ENCODE assay signal across 21 cellular contexts in the genomic region with DNA sequence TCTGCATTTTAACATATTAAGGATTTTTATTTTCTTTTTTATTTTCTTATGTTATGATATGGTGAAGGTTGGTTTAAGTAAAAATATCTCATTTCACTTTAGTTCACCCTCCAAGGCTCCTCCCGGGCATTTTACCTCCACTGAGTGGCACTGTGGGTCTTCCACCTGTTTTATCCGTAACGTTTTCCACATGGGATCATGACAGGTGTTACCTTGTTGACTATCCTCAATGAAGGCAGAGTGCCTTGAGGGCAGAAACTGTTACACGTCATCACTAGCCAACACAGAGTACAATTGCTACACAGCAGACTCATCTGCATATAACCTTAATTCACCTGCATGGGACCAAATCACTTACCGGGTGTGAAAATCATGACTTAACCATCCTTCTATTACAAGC.
A peak's percentile ranks its signal among the peaks of the same experiment; 100 is the strongest.
DNase-seq lines count a peak whose midpoint lies in the region; ATAC-seq, FAIRE-seq and TF ChIP-seq lines count a peak whose summit lies in the region.
"Had no signal": no experiment of that assay in that cellular context is flagged by ENCODE, and none has a peak within 500 bp of the region (broad histone marks: within the 10 kb centered on the region; RNA-seq: fewer than 3 reads in every experiment).

No MANE protein-coding gene starts in this region.

- TF ChIP-seq RAD21 in HepG2 (CRISPR knock-in tag; IDR thresholded peaks at IDR 0.05), result no peak

- TF ChIP-seq POLR2A in HepG2 (IDR thresholded peaks at IDR 0.05; ENCODE audit: insufficient read depth in 1 of 2, low read depth in 2 of 2, low read length in 2 of 2), result no peak
- TF ChIP-seq POLR2A in right lobe of liver (IDR thresholded peaks at IDR 0.05), result no peak

- FAIRE-seq in HepG2 (lab: Jason Lieb, UNC), result no peak
- FAIRE-seq: colon, TTC549 had no signal

- H3K4me1 ChIP-seq in HepG2 (ENCODE audit: insufficient read depth, low read length) (no peaks in the 10 kb centered on the region), right lobe of liver (no peaks in the 10 kb centered on the region)
- H3K4me1 ChIP-seq: gastrocnemius medialis, left ventricle myocardium inferior, uterus had no signal

- H3K36me3 ChIP-seq in HepG2 (replicated peaks in 1 of 2; ENCODE audit: control insufficient read depth in 1 of 2, insufficient read depth in 2 of 2, low read length in 2 of 2) (no peaks in the 10 kb centered on the region), right lobe of liver (no peaks in the 10 kb centered on the region)
- H3K36me3 ChIP-seq: gastrocnemius medialis, left ventricle myocardium inferior, uterus had no signal

- H3K4me3 ChIP-seq in HepG2 (replicated peaks in 1 of 3; ENCODE audit: insufficient read depth in 1 of 3, low read depth in 2 of 3, low read length in 3 of 3) (no peak overlapping the region), right lobe of liver (no peak overlapping the region), epithelial cell of esophagus (ENCODE audit: low read length) (no peak overlapping the region)
- H3K4me3 ChIP-seq: gastrocnemius medialis, left ventricle myocardium inferior, uterus had no signal

- in situ Hi-C loops in HepG2 (cut with HindIII; ENCODE audit: extremely low pct_ligation_motif_present, low pct_unique_long_range_greater_than_20kb), result no loop called here

- no TSS peak for BruUV-seq in HepG2 (replicated peaks; lab: Mats Ljungman, UMichigan)

- TF ChIP-seq CTCF in HepG2 (CRISPR knock-in tag; IDR thresholded peaks at IDR 0.05), result no peak
- no peak for TF ChIP-seq CTCF in right lobe of liver (IDR thresholded peaks at IDR 0.05)
- peak; percentile 38 for TF ChIP-seq CTCF in epithelial cell of esophagus (IDR thresholded peaks at IDR 0.05; ENCODE audit: insufficient read depth, low read depth, low read length, missing control alignments)

- no peak overlapping the region for H2AFZ ChIP-seq in HepG2 (ENCODE audit: low read length)

- H3K27ac ChIP-seq in HepG2 (ENCODE audit: extremely low read length, insufficient read depth, low read length) (no peak overlapping the region), right lobe of liver (no peak overlapping the region)
- H3K27ac ChIP-seq: gastrocnemius medialis, left ventricle myocardium inferior, uterus had no signal

- CTCF ChIA-PET in HepG2 (lab: Yijun Ruan, JAX; ENCODE audit: low intra/inter-chr PET ratio, low total read pairs), result no interaction called here

- H3K79me2 ChIP-seq in HepG2 (ENCODE audit: insufficient read depth, low read length), result no peaks in the 10 kb centered on the region

- TF ChIP-seq EP300 in HepG2 (IDR thresholded peaks at IDR 0.05; ENCODE audit: low read depth in 2 of 2, low read length in 2 of 2) (no peak), HepG2 (CRISPR knock-in tag; IDR thresholded peaks at IDR 0.05; ENCODE audit: borderline replicate concordance) (no peak)

- no peak overlapping the region for H3K4me2 ChIP-seq in HepG2 (ENCODE audit: low read depth, low read length)

- POLR2A ChIA-PET in HepG2 (lab: Yijun Ruan, JAX), result no interaction called here

- H3K9me3 ChIP-seq in HepG2 (ENCODE audit: low read length) (no peaks in the 10 kb centered on the region), right lobe of liver (no peaks in the 10 kb centered on the region)
- H3K9me3 ChIP-seq: gastrocnemius medialis, left ventricle myocardium inferior, uterus had no signal

- H3K27me3 ChIP-seq in HepG2 (ENCODE audit: control insufficient read depth in 1 of 2, insufficient read depth in 2 of 2, low read length in 2 of 2), result no peaks in the 10 kb centered on the region
- H3K27me3 ChIP-seq in right lobe of liver, result no peaks in the 10 kb centered on the region
- H3K27me3 ChIP-seq: uterus had no signal

- H3K9ac ChIP-seq in HepG2 (ENCODE audit: insufficient read depth, low read depth, low read length), result no peak overlapping the region

- ATAC-seq in HepG2 (no peak), right lobe of liver (no peak), HG03175 (IDR thresholded peaks at IDR 0.05; ENCODE audit: unreplicated experiment) (no peak), HG02938 (IDR thresholded peaks at IDR 0.05; ENCODE audit: unreplicated experiment) (no peak)
- ATAC-seq: gastrocnemius medialis, sciatic nerve had no signal

- 18% methylated on average over 5 of the region's 5 CpGs for WGBS in HepG2 (ENCODE audit: low lambda C conversion rate)
- 52% methylated on average over 5 of the region's 5 CpGs for WGBS in right lobe of liver (ENCODE audit: insufficient coverage, low coverage, low lambda C conversion rate, missing lambda C conversion rate)

- intact Hi-C loops in HepG2 (cut with micrococcal nuclease; ENCODE audit: unreplicated experiment), result no loop called here
- intact Hi-C loops in right lobe of liver (cut with DNase I), result no loop called here

- no peaks in the 10 kb centered on the region for H4K20me1 ChIP-seq in HepG2 (ENCODE audit: insufficient read depth, low read length)

- DNase-seq in HepG2 (ENCODE audit: low spot score) (no peak), right lobe of liver (no peak), NCI-H748 (lab: John Stamatoyannopoulos, UW; ENCODE audit: unreplicated experiment) (peak; percentile 81), epithelial cell of esophagus (ENCODE audit: low read depth) (peak; percentile 86), activated gamma-delta T cell treated with Interleukin-2 at 50 U/mL for 16 hours (no peak), germinal center (ENCODE audit: low spot score) (no peak)
- DNase-seq: activated CD4-positive, alpha-beta T cell treated with anti-CD3 and anti-CD28 coated beads, Interleukin-2, amount 10 ng/mL, durations not matched to agents 24 days and 14 days; activated naive CD4-positive, alpha-beta T cell treated with anti-CD3 and anti-CD28 coated beads, Interleukin-2, amount 50 U/mL, for 16 hours; CD4-positive, alpha-beta T cell; gastrocnemius medialis; IMR-90; left ventricle myocardium inferior; NCI-H446; stimulated activated CD4-positive, alpha-beta T cell treated with anti-CD3 and anti-CD28 coated beads, Interleukin-1b, Interleukin-23, amount 100 ng/mL, for 48 hours; SW 1271; uterus had no signal

TF ChIP-seq in HepG2, 621 proteins besides CTCF, POLR2A, EP300 and RAD21:
- TF ChIP-seq CREB1 (IDR thresholded peaks at IDR 0.05) (peak; percentile 23; the same call in 1 of the 2 replicates), CREB1 (CRISPR knock-in tag; IDR thresholded peaks at IDR 0.05) (no peak), WIZ (CRISPR knock-in tag; IDR thresholded peaks at IDR 0.05) (no peak)
TF ChIP-seq in HepG2: peak in this region for 1.

Comparison
In these comparisons a context has a peak if more than half of its experiments do, and no peak if none do; other contexts are left out.
1. DNase-seq: peak in NCI-H748 (single experiment) and epithelial cell of esophagus (single experiment); none in HepG2 (single experiment), right lobe of liver (0 of 3), activated gamma-delta T cell treated with Interleukin-2 at 50 U/mL for 16 hours (single experiment) and germinal center (single experiment).